Comparison of ENCODE assay signal across 8 cellular contexts in the genomic region with DNA sequence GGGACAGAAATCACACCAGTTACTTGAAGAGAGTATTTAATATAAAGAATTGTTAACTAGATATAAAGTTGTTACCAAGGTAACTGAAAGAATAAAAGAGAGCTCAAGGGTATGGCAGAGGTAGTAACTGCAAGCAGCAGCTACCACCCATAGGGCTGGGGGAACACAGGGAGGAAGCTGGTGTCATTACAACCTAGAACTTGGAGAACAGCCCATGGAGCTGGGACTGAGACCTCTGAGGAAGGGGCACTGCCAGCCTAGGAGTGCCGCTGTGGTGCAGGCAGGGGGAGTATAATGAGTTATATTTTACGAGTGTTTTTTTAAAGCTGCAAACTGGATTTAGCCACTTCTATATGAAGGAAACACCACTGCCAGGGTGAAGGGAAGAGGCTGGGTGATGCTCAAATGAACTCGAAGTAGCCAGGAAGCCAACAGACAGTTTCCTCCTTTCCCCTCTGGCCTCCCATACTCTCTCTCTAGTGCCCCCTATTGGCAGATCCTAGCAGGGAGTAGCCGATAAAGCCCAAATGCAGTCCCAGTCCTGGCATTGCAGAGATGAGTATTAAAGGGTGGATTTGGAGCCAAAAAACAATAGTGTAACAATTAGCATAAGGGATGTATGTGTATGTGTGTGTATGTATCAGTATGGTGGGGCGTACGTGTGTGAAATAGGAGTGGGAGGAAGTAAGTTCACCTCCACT.
DNase-seq lines count a peak whose midpoint lies in the region; ATAC-seq and TF ChIP-seq lines count a peak whose summit lies in the region.
"Had no signal": no experiment of that assay in that cellular context is flagged by ENCODE, and none has a peak within 500 bp of the region (broad histone marks: within the 10 kb centered on the region; RNA-seq: fewer than 3 reads in every experiment).

No MANE protein-coding gene starts in this region.

- H3K27ac ChIP-seq in mammary epithelial cell (ENCODE audit: insufficient read depth, low read depth, low read length) = no peak overlapping the region
- H3K27ac ChIP-seq in vagina = no peak overlapping the region

- no peak overlapping the region for H3K4me3 Mint-ChIP-seq in nephron
- H3K4me3 Mint-ChIP-seq in natural killer cell treated with Interleukin-12 subunit alpha and Interleukin-12 subunit beta and Interleukin-15 and Interleukin-18, amount 100 ng/mL, for 72 hours = no peak overlapping the region

- ATAC-seq in natural killer cell treated with Interleukin-12 subunit alpha and Interleukin-12 subunit beta and Interleukin-15 and Interleukin-18, amount 100 ng/mL, for 72 hours = no peak

- H2AFZ ChIP-seq in mammary epithelial cell (ENCODE audit: low read depth, low read length) = no peak overlapping the region

- H3K36me3 ChIP-seq in mammary epithelial cell (ENCODE audit: insufficient read depth, low read length) = no peaks in the 10 kb centered on the region
- H3K36me3 ChIP-seq in vagina = no peaks in the 10 kb centered on the region

- H3K4me1 Mint-ChIP-seq in nephron = peaks cover 14% of the 10 kb centered on the region
- no peaks in the 10 kb centered on the region for H3K4me1 Mint-ChIP-seq in natural killer cell treated with Interleukin-12 subunit alpha and Interleukin-12 subunit beta and Interleukin-15 and Interleukin-18, amount 100 ng/mL, for 72 hours (ENCODE audit: low read depth in 2 of 2)

- in situ Hi-C loops in mammary epithelial cell (cut with MboI; ENCODE audit: low sequenced_read_pairs in 2 of 2) = no loop called here

- TF ChIP-seq CTCF in GM12875 (IDR thresholded peaks at IDR 0.05; ENCODE audit: borderline replicate concordance, insufficient read depth, low read depth, low read length) (peak; percentile 63), mammary epithelial cell (conservative IDR thresholded peaks at IDR 0.05 in 1 of 2, IDR thresholded peaks at IDR 0.05 in 1 of 2; ENCODE audit: extremely low read depth in 1 of 2, insufficient read depth in 1 of 2, low read depth in 1 of 2, low read length in 2 of 2) (peak; percentile 46 to 67), nephron (IDR thresholded peaks at IDR 0.05; ENCODE audit: unreplicated experiment in 3 of 3) (peak in 2 of 3 experiments; percentile 34 to 51), vagina (IDR thresholded peaks at IDR 0.05) (no peak)

- H3K4me1 ChIP-seq in mammary epithelial cell (ENCODE audit: insufficient read depth, low read length) = no peaks in the 10 kb centered on the region
- H3K4me1 ChIP-seq in vagina = no peaks in the 10 kb centered on the region

- dilution Hi-C loops in mammary epithelial cell (cut with HindIII; ENCODE audit: low sequenced_read_pairs) = no loop called here

- no TSS peak for BruUV-seq in mammary epithelial cell (replicated peaks; lab: Mats Ljungman, UMichigan)

- peaks cover 2% of the 10 kb centered on the region for H3K9me3 Mint-ChIP-seq in nephron
- H3K9me3 Mint-ChIP-seq in natural killer cell treated with Interleukin-12 subunit alpha and Interleukin-12 subunit beta and Interleukin-15 and Interleukin-18, amount 100 ng/mL, for 72 hours = peaks cover 3% of the 10 kb centered on the region

- no peaks in the 10 kb centered on the region for H3K79me2 ChIP-seq in mammary epithelial cell (ENCODE audit: insufficient read depth, low read length)

- H4K20me1 ChIP-seq in mammary epithelial cell (ENCODE audit: insufficient read depth, low read length) = no peaks in the 10 kb centered on the region

- H3K9ac ChIP-seq in mammary epithelial cell (ENCODE audit: insufficient read depth, low read length) = no peak overlapping the region

- no peak overlapping the region for H3K4me2 ChIP-seq in mammary epithelial cell (ENCODE audit: insufficient read depth, low read depth, low read length)

- H3K36me3 Mint-ChIP-seq in nephron (ENCODE audit: low read depth) = no peaks in the 10 kb centered on the region
- H3K36me3 Mint-ChIP-seq in natural killer cell treated with Interleukin-12 subunit alpha and Interleukin-12 subunit beta and Interleukin-15 and Interleukin-18, amount 100 ng/mL, for 72 hours = no peaks in the 10 kb centered on the region

- CTCF ChIA-PET in mammary epithelial cell (lab: Charles Lee; ENCODE audit: low non-redundant PET) = interaction anchor here (0.6 kb wide), 1 partner anchor 127 kb away, joined by 3 read pairs; no protein-coding TSS in a partner anchor

- intact Hi-C loops in mammary epithelial cell (cut with micrococcal nuclease) (no loop called here), vagina (cut with DNase I) (no loop called here)

- H3K27me3 Mint-ChIP-seq in nephron (ENCODE audit: low read depth) = no peaks in the 10 kb centered on the region
- peaks cover 7 to 13% of the 10 kb centered on the region in 2 donors for H3K27me3 Mint-ChIP-seq in natural killer cell treated with Interleukin-12 subunit alpha and Interleukin-12 subunit beta and Interleukin-15 and Interleukin-18, amount 100 ng/mL, for 72 hours

- H3K27me3 ChIP-seq in mammary epithelial cell (ENCODE audit: insufficient read depth, low read length) = no peaks in the 10 kb centered on the region
- no peaks in the 10 kb centered on the region for H3K27me3 ChIP-seq in vagina

- DNase-seq in HT-29 (ENCODE audit: low spot score) = peak; percentile 23
- DNase-seq in mammary epithelial cell = no peak
- no peak for DNase-seq in natural killer cell treated with Interleukin-12 subunit alpha and Interleukin-12 subunit beta and Interleukin-15 and Interleukin-18, amount 100 ng/mL, for 72 hours (ENCODE audit: low spot score)
- no peak for DNase-seq in vagina (ENCODE audit: extremely low spot score in 2 of 2)
- no peak for DNase-seq in NCI-H2227 treated with DMSO at 0.1 percent for 48 hours (lab: John Stamatoyannopoulos, UW)
- DNase-seq: GOT3 had no signal

- H3K27ac Mint-ChIP-seq in nephron = peak overlapping the region in 2 of 3 experiments; percentile 17 to 38
- H3K27ac Mint-ChIP-seq in natural killer cell treated with Interleukin-12 subunit alpha and Interleukin-12 subunit beta and Interleukin-15 and Interleukin-18, amount 100 ng/mL, for 72 hours = no peak overlapping the region

- no peak for TF ChIP-seq POLR2A in vagina (IDR thresholded peaks at IDR 0.05)

- 17% methylated on average over 6 of the region's 6 CpGs for WGBS in mammary epithelial cell (ENCODE audit: low coverage, missing lambda C conversion rate)

- no peak overlapping the region for H3K4me3 ChIP-seq in GM12875 (ENCODE audit: low read depth, low read length)
- no peak overlapping the region for H3K4me3 ChIP-seq in mammary epithelial cell (replicated peaks in 1 of 3; ENCODE audit: insufficient read depth in 1 of 3, low read depth in 2 of 3, low read length in 3 of 3)
- H3K4me3 ChIP-seq in vagina = no peak overlapping the region

- no peaks in the 10 kb centered on the region for H3K9me3 ChIP-seq in mammary epithelial cell (replicated peaks; ENCODE audit: insufficient read depth, low read length)
- H3K9me3 ChIP-seq in vagina = no peaks in the 10 kb centered on the region

Comparison
In these comparisons a context has a peak if more than half of its experiments do, and no peak if none do; other contexts are left out.
1. CTCF ChIP-seq: peak in GM12875 (single experiment), mammary epithelial cell (2 of 2) and nephron (2 of 3); none in vagina (0 of 3).
2. H3K27ac Mint-ChIP-seq: peak in nephron (2 of 3); none in natural killer cell treated with Interleukin-12 subunit alpha and Interleukin-12 subunit beta and Interleukin-15 and Interleukin-18, amount 100 ng/mL, for 72 hours (0 of 2).